In genomic region chr1:172809751-172810150, GRCh38 we compare ENCODE assay signal across 23 cellular contexts.
"Had no signal": no experiment of that assay in that cellular context is flagged by ENCODE, and none has a peak within 500 bp of the region (broad histone marks: within the 10 kb centered on the region; RNA-seq: fewer than 3 reads in every experiment).

No MANE protein-coding gene starts in this region.

- DNase-seq: activated CD4-positive, alpha-beta memory T cell treated with anti-CD3 and anti-CD28 coated beads for 36 hours; activated CD4-positive, alpha-beta T cell treated with anti-CD3 and anti-CD28 coated beads for 4 hours; activated CD4-positive, CD25-positive, alpha-beta regulatory T cell; activated effector memory CD4-positive, alpha-beta T cell treated with Interleukin-2 at 50 U/mL for 16 hours; activated naive CD4-positive, alpha-beta T cell treated with anti-CD3 and anti-CD28 coated beads for 36 hours; activated naive CD8-positive, alpha-beta T cell treated with anti-CD3 and anti-CD28 coated beads, Interleukin-2, amount 10 ng/mL, durations not matched to agents 7 days and 5 days; activated T-cell treated with anti-CD3 and anti-CD28 coated beads, Interleukin-2, amount 50 U/mL, for 72 hours; amniotic stem cell; colonic mucosa; dorsolateral prefrontal cortex; effector memory CD8-positive, alpha-beta T cell; glutamatergic neuron; kidney glomerular epithelial cell; left lung; naive thymus-derived CD4-positive, alpha-beta T cell; posterior cingulate gyrus; right lobe of liver; stimulated activated CD4-positive, alpha-beta T cell treated with anti-CD3 and anti-CD28 coated beads, Interleukin-2, amount 100 ng/mL, for 24 hours had no signal

- H3K4me3 Mint-ChIP-seq: activated CD4-positive, alpha-beta memory T cell treated with anti-CD3 and anti-CD28 coated beads for 36 hours; activated naive CD4-positive, alpha-beta T cell treated with anti-CD3 and anti-CD28 coated beads for 36 hours; activated naive CD8-positive, alpha-beta T cell treated with anti-CD3 and anti-CD28 coated beads, Interleukin-2, amount 10 ng/mL, durations not matched to agents 7 days and 5 days; activated T-cell treated with anti-CD3 and anti-CD28 coated beads, Interleukin-2, amount 50 U/mL, for 72 hours; central memory CD8-positive, alpha-beta T cell; effector memory CD8-positive, alpha-beta T cell; naive thymus-derived CD4-positive, alpha-beta T cell; neural progenitor cell; stimulated activated effector memory CD8-positive, alpha-beta T cell treated with anti-CD3 and anti-CD28 coated beads, Interleukin-12 subunit alpha, Interleukin-12 subunit beta, amount 100 ng/mL, for 72 hours; type B pancreatic cell had no signal

- H3K27me3 Mint-ChIP-seq: activated CD4-positive, alpha-beta memory T cell treated with anti-CD3 and anti-CD28 coated beads for 36 hours; activated naive CD8-positive, alpha-beta T cell treated with anti-CD3 and anti-CD28 coated beads, Interleukin-2, amount 10 ng/mL, durations not matched to agents 7 days and 5 days; central memory CD8-positive, alpha-beta T cell; effector memory CD8-positive, alpha-beta T cell; type B pancreatic cell had no signal

- ATAC-seq: activated T-cell treated with anti-CD3 and anti-CD28 coated beads, Interleukin-2, amount 50 U/mL, for 72 hours; effector memory CD8-positive, alpha-beta T cell; esophagus mucosa; left lung; naive thymus-derived CD4-positive, alpha-beta T cell; right lobe of liver; stimulated activated effector memory CD8-positive, alpha-beta T cell treated with anti-CD3 and anti-CD28 coated beads, Interleukin-12 subunit alpha, Interleukin-12 subunit beta, amount 100 ng/mL, for 72 hours had no signal

- H3K4me1 Mint-ChIP-seq: central memory CD8-positive, alpha-beta T cell; neural progenitor cell; stimulated activated effector memory CD8-positive, alpha-beta T cell treated with anti-CD3 and anti-CD28 coated beads, Interleukin-12 subunit alpha, Interleukin-12 subunit beta, amount 100 ng/mL, for 72 hours had no signal

- H3K27ac Mint-ChIP-seq: activated CD4-positive, alpha-beta memory T cell treated with anti-CD3 and anti-CD28 coated beads for 36 hours; activated naive CD4-positive, alpha-beta T cell treated with anti-CD3 and anti-CD28 coated beads for 36 hours; activated naive CD8-positive, alpha-beta T cell treated with anti-CD3 and anti-CD28 coated beads, Interleukin-2, amount 10 ng/mL, durations not matched to agents 7 days and 5 days; activated T-cell treated with anti-CD3 and anti-CD28 coated beads, Interleukin-2, amount 50 U/mL, for 72 hours; effector memory CD8-positive, alpha-beta T cell; naive thymus-derived CD4-positive, alpha-beta T cell; neural progenitor cell; stimulated activated effector memory CD8-positive, alpha-beta T cell treated with anti-CD3 and anti-CD28 coated beads, Interleukin-12 subunit alpha, Interleukin-12 subunit beta, amount 100 ng/mL, for 72 hours; type B pancreatic cell had no signal

- H3K36me3 Mint-ChIP-seq: neural progenitor cell; stimulated activated effector memory CD8-positive, alpha-beta T cell treated with anti-CD3 and anti-CD28 coated beads, Interleukin-12 subunit alpha, Interleukin-12 subunit beta, amount 100 ng/mL, for 72 hours; type B pancreatic cell had no signal
